1 cellular context compared by ENCODE assay signal in the genomic region with DNA sequence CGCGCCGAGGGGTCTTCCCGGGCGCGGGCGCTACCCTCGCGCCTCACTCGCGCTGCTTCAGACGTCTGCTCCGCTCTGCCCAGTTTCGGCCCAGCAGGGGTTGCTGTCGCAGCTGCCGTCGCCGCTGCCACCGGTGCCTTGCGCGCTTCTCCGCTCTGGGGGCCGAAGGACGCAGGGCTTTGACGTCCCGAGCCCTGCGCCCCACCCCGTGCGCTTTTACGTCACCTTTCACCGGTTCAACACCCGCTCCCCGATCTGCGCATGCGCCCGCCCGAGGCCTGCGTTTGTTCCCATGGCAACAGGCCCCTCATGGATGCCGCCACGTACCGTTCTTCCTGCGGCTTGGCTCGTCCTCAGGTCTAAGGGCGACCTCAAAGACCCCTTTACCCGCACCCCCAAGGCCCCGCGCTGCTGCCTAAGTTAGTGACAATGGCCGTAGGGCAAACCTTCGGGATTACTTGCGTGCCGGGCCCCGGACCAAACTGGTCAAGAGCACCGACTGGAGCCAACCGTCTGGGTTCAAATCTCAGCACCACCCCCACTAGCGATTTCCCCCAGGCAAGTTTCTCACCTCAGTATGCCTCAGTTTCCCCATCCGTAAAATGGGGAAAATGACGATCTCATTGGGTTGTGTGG.
TF ChIP-seq lines count a peak whose summit lies in the region.

No MANE protein-coding gene starts in this region.

TF ChIP-seq in HepG2, 621 proteins besides CTCF, POLR2A, EP300 and RAD21 (continues in another document):
- TF ChIP-seq TBP (CRISPR knock-in tag; IDR thresholded peaks at IDR 0.05) (no peak), ARNT2 (CRISPR knock-in tag; IDR thresholded peaks at IDR 0.05; ENCODE audit: low read depth) (0 out of 2 replicates have a peak, but pooled peaks have one; percentile 54), HDAC2 (CRISPR knock-in tag; IDR thresholded peaks at IDR 0.05) (peak; percentile 61), CAMTA2 (CRISPR knock-in tag; IDR thresholded peaks at IDR 0.05; ENCODE audit: borderline replicate concordance) (no peak), NFYB (CRISPR knock-in tag; IDR thresholded peaks at IDR 0.05) (no peak; the same call in none of the 2 replicates), ZNF430 (CRISPR knock-in tag; IDR thresholded peaks at IDR 0.05) (peak; percentile 80; the same call in 1 of the 2 replicates), NKX3-1 (CRISPR knock-in tag; IDR thresholded peaks at IDR 0.05) (no peak), TBX2 (CRISPR knock-in tag; IDR thresholded peaks at IDR 0.05; ENCODE audit: borderline replicate concordance) (peak; percentile 55; the same call in 1 of the 2 replicates), SMYD3 (CRISPR knock-in tag; IDR thresholded peaks at IDR 0.05) (no peak), ZNF772 (CRISPR knock-in tag; IDR thresholded peaks at IDR 0.05) (no peak), ZNF589 (CRISPR knock-in tag; conservative IDR thresholded peaks at IDR 0.05) (no peak), REL (CRISPR knock-in tag; conservative IDR thresholded peaks at IDR 0.05) (no peak), YEATS4 (CRISPR knock-in tag; IDR thresholded peaks at IDR 0.05; ENCODE audit: borderline replicate concordance) (peak; percentile 84; the same call in 1 of the 2 replicates), ELF4 (CRISPR knock-in tag; IDR thresholded peaks at IDR 0.05; ENCODE audit: borderline replicate concordance) (peak; percentile 37; the same call in 1 of the 2 replicates), ATF1 (CRISPR knock-in tag; IDR thresholded peaks at IDR 0.05) (peak; percentile 91), ZNF746 (CRISPR knock-in tag; IDR thresholded peaks at IDR 0.05) (no peak), ZFP36L1 (CRISPR knock-in tag; IDR thresholded peaks at IDR 0.05) (no peak), HCFC1 (IDR thresholded peaks at IDR 0.05; ENCODE audit: low read depth, low read length) (peak; percentile 57), POLR2G (IDR thresholded peaks at IDR 0.05; ENCODE audit: low read depth, low read length) (peak; percentile 46; the same call in 1 of the 2 replicates), CENPX (CRISPR knock-in tag; IDR thresholded peaks at IDR 0.05) (no peak), ZNF816 (CRISPR knock-in tag; IDR thresholded peaks at IDR 0.05; ENCODE audit: borderline replicate concordance) (peak; percentile 58; the same call in 1 of the 2 replicates)
- TF ChIP-seq, protein P1, sequence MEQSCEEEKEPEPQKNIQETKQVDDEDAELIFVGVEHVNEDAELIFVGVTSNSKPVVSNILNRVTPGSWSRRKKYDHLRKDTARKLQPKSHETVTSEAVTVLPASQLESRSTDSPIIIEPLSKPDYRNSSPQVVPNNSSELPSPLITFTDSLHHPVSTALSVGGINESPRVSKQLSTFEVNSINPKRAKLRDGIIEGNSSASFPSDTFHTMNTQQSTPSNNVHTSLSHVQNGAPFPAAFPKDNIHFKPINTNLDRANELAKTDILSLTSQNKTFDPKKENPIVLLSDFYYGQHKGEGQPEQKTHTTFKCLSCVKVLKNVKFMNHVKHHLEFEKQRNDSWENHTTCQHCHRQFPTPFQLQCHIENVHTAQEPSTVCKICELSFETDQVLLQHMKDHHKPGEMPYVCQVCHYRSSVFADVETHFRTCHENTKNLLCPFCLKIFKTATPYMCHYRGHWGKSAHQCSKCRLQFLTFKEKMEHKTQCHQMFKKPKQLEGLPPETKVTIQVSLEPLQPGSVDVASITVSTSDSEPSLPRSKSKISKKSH (CRISPR knock-in tag; IDR thresholded peaks at IDR 0.05; ENCODE audit: borderline replicate concordance): peak; percentile 60; the same call in 1 of the 2 replicates
- TF ChIP-seq, protein P2, sequence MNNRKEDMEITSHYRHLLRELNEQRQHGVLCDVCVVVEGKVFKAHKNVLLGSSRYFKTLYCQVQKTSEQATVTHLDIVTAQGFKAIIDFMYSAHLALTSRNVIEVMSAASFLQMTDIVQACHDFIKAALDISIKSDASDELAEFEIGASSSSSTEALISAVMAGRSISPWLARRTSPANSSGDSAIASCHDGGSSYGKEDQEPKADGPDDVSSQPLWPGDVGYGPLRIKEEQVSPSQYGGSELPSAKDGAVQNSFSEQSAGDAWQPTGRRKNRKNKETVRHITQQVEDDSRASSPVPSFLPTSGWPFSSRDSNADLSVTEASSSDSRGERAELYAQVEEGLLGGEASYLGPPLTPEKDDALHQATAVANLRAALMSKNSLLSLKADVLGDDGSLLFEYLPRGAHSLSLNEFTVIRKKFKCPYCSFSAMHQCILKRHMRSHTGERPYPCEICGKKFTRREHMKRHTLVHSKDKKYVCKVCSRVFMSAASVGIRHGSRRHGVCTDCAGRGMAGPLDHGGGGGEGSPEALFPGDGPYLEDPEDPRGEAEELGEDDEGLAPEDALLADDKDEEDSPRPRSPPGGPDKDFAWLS (CRISPR knock-in tag; IDR thresholded peaks at IDR 0.05; ENCODE audit: borderline replicate concordance): no peak
- TF ChIP-seq, protein P3, sequence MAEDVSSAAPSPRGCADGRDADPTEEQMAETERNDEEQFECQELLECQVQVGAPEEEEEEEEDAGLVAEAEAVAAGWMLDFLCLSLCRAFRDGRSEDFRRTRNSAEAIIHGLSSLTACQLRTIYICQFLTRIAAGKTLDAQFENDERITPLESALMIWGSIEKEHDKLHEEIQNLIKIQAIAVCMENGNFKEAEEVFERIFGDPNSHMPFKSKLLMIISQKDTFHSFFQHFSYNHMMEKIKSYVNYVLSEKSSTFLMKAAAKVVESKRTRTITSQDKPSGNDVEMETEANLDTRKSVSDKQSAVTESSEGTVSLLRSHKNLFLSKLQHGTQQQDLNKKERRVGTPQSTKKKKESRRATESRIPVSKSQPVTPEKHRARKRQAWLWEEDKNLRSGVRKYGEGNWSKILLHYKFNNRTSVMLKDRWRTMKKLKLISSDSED (CRISPR knock-in tag; IDR thresholded peaks at IDR 0.05): no peak
- TF ChIP-seq, protein P4, sequence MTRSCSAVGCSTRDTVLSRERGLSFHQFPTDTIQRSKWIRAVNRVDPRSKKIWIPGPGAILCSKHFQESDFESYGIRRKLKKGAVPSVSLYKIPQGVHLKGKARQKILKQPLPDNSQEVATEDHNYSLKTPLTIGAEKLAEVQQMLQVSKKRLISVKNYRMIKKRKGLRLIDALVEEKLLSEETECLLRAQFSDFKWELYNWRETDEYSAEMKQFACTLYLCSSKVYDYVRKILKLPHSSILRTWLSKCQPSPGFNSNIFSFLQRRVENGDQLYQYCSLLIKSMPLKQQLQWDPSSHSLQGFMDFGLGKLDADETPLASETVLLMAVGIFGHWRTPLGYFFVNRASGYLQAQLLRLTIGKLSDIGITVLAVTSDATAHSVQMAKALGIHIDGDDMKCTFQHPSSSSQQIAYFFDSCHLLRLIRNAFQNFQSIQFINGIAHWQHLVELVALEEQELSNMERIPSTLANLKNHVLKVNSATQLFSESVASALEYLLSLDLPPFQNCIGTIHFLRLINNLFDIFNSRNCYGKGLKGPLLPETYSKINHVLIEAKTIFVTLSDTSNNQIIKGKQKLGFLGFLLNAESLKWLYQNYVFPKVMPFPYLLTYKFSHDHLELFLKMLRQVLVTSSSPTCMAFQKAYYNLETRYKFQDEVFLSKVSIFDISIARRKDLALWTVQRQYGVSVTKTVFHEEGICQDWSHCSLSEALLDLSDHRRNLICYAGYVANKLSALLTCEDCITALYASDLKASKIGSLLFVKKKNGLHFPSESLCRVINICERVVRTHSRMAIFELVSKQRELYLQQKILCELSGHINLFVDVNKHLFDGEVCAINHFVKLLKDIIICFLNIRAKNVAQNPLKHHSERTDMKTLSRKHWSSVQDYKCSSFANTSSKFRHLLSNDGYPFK (CRISPR knock-in tag; IDR thresholded peaks at IDR 0.05; ENCODE audit: borderline replicate concordance): peak; percentile 40; the same call in 1 of the 2 replicates
- TF ChIP-seq, protein P5, sequence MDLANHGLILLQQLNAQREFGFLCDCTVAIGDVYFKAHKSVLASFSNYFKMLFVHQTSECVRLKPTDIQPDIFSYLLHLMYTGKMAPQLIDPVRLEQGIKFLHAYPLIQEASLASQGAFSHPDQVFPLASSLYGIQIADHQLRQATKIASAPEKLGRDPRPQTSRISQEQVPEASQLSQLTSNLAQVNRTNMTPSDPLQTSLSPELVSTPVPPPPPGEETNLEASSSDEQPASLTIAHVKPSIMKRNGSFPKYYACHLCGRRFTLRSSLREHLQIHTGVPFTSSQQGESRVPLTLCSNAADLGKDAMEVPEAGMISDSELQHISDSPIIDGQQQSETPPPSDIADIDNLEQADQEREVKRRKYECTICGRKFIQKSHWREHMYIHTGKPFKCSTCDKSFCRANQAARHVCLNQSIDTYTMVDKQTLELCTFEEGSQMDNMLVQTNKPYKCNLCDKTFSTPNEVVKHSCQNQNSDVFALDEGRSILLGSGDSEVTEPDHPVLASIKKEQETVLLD (CRISPR knock-in tag; IDR thresholded peaks at IDR 0.05; ENCODE audit: low read depth): no peak
- TF ChIP-seq, protein P6, sequence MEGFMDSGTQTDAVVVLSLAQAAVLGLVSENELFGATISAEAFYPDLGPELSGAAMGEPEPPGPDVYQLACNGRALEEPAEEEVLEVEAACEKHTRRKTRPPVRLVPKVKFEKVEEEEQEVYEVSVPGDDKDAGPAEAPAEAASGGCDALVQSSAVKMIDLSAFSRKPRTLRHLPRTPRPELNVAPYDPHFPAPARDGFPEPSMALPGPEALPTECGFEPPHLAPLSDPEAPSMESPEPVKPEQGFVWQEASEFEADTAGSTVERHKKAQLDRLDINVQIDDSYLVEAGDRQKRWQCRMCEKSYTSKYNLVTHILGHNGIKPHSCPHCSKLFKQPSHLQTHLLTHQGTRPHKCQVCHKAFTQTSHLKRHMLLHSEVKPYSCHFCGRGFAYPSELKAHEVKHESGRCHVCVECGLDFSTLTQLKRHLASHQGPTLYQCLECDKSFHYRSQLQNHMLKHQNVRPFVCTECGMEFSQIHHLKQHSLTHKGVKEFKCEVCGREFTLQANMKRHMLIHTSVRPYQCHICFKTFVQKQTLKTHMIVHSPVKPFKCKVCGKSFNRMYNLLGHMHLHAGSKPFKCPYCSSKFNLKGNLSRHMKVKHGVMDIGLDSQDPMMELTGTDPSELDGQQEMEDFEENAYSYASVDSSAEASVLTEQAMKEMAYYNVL (CRISPR knock-in tag; IDR thresholded peaks at IDR 0.05; ENCODE audit: borderline replicate concordance): no peak
- TF ChIP-seq, protein P7, sequence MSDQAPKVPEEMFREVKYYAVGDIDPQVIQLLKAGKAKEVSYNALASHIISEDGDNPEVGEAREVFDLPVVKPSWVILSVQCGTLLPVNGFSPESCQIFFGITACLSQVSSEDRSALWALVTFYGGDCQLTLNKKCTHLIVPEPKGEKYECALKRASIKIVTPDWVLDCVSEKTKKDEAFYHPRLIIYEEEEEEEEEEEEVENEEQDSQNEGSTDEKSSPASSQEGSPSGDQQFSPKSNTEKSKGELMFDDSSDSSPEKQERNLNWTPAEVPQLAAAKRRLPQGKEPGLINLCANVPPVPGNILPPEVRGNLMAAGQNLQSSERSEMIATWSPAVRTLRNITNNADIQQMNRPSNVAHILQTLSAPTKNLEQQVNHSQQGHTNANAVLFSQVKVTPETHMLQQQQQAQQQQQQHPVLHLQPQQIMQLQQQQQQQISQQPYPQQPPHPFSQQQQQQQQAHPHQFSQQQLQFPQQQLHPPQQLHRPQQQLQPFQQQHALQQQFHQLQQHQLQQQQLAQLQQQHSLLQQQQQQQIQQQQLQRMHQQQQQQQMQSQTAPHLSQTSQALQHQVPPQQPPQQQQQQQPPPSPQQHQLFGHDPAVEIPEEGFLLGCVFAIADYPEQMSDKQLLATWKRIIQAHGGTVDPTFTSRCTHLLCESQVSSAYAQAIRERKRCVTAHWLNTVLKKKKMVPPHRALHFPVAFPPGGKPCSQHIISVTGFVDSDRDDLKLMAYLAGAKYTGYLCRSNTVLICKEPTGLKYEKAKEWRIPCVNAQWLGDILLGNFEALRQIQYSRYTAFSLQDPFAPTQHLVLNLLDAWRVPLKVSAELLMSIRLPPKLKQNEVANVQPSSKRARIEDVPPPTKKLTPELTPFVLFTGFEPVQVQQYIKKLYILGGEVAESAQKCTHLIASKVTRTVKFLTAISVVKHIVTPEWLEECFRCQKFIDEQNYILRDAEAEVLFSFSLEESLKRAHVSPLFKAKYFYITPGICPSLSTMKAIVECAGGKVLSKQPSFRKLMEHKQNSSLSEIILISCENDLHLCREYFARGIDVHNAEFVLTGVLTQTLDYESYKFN (CRISPR knock-in tag; conservative IDR thresholded peaks at IDR 0.05): no peak; the same call in 1 of the 2 replicates
- TF ChIP-seq, protein P8, sequence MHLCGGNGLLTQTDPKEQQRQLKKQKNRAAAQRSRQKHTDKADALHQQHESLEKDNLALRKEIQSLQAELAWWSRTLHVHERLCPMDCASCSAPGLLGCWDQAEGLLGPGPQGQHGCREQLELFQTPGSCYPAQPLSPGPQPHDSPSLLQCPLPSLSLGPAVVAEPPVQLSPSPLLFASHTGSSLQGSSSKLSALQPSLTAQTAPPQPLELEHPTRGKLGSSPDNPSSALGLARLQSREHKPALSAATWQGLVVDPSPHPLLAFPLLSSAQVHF (CRISPR knock-in tag; IDR thresholded peaks at IDR 0.05): no peak
- TF ChIP-seq, protein P9, sequence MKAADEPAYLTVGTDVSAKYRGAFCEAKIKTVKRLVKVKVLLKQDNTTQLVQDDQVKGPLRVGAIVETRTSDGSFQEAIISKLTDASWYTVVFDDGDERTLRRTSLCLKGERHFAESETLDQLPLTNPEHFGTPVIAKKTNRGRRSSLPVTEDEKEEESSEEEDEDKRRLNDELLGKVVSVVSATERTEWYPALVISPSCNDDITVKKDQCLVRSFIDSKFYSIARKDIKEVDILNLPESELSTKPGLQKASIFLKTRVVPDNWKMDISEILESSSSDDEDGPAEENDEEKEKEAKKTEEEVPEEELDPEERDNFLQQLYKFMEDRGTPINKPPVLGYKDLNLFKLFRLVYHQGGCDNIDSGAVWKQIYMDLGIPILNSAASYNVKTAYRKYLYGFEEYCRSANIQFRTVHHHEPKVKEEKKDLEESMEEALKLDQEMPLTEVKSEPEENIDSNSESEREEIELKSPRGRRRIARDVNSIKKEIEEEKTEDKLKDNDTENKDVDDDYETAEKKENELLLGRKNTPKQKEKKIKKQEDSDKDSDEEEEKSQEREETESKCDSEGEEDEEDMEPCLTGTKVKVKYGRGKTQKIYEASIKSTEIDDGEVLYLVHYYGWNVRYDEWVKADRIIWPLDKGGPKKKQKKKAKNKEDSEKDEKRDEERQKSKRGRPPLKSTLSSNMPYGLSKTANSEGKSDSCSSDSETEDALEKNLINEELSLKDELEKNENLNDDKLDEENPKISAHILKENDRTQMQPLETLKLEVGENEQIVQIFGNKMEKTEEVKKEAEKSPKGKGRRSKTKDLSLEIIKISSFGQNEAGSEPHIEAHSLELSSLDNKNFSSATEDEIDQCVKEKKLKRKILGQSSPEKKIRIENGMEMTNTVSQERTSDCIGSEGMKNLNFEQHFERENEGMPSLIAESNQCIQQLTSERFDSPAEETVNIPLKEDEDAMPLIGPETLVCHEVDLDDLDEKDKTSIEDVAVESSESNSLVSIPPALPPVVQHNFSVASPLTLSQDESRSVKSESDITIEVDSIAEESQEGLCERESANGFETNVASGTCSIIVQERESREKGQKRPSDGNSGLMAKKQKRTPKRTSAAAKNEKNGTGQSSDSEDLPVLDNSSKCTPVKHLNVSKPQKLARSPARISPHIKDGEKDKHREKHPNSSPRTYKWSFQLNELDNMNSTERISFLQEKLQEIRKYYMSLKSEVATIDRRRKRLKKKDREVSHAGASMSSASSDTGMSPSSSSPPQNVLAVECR (CRISPR knock-in tag; IDR thresholded peaks at IDR 0.05; ENCODE audit: borderline replicate concordance): peak; percentile 93; the same call in 1 of the 2 replicates
